In the genomic region with DNA sequence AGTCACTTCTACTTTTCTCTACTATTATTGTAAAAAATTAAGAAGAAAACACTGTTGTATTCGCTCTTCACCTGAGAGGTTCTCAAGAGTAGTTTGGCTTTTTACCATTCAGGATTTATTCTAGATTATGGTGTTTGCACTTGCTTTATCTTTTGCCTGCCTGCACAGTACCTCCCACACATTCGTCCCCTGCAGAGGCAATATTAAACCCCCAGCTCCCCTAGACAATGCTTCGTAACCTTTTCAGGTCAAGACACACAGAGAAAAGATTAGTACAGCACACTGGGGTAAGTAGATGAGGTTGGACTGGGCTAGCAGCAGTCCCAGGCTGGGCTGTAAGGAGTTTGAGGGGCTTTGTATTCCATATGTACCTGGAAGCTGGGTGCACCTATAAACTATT, we compare ENCODE assay signal across 17 cellular contexts.
DNase-seq lines count a peak whose midpoint lies in the region; ATAC-seq and TF ChIP-seq lines count a peak whose summit lies in the region.
"Had no signal": no experiment of that assay in that cellular context is flagged by ENCODE, and none has a peak within 500 bp of the region (broad histone marks: within the 10 kb centered on the region; RNA-seq: fewer than 3 reads in every experiment).

No MANE protein-coding gene starts in this region.

- no peak overlapping the region for H3K56ac ChIP-seq in mesendoderm (ENCODE audit: low read length)

- H3K36me3 ChIP-seq in CD8-positive, alpha-beta T cell (ENCODE audit: insufficient read depth, low read length), result no peaks in the 10 kb centered on the region
- H3K36me3 ChIP-seq in right lobe of liver (no peaks in the 10 kb centered on the region), mesendoderm (ENCODE audit: control insufficient read depth, insufficient read depth, low read length) (no peaks in the 10 kb centered on the region)

- no peaks in the 10 kb centered on the region for H3K9me3 ChIP-seq in CD8-positive, alpha-beta T cell (ENCODE audit: low read length)
- no peaks in the 10 kb centered on the region for H3K9me3 ChIP-seq in right lobe of liver

- H3K79me2 ChIP-seq in mesendoderm (ENCODE audit: control insufficient read depth, insufficient read depth, low read length), result peaks cover 53% of the 10 kb centered on the region

- no peak for TF ChIP-seq CTCF in CD8-positive, alpha-beta T cell (IDR thresholded peaks at IDR 0.05)
- no peak for TF ChIP-seq CTCF in neural crest cell (conservative IDR thresholded peaks at IDR 0.05)
- no peak for TF ChIP-seq CTCF in right lobe of liver (IDR thresholded peaks at IDR 0.05)

- peaks cover 26% of the 10 kb centered on the region for H3K79me1 ChIP-seq in mesendoderm (ENCODE audit: low read length)

- H2BK120ac ChIP-seq in mesendoderm (ENCODE audit: low read depth, low read length), result no peak overlapping the region

- H3K36me3 Mint-ChIP-seq in T-helper 1 cell treated with Interleukin-12 subunit alpha and Interleukin-12 subunit beta and Interleukin-4 antibody, amounts not matched to agents 30 μg/mL and 1 μg/mL, for 36 hours (ENCODE audit: low read depth), result peaks cover 9% of the 10 kb centered on the region
- H3K36me3 Mint-ChIP-seq in CD8-positive, alpha-beta T cell, result peaks cover 31% of the 10 kb centered on the region
- peaks cover 42% of the 10 kb centered on the region for H3K36me3 Mint-ChIP-seq in activated CD8-positive, alpha-beta T cell treated with anti-CD3 and anti-CD28 coated beads, Interleukin-2, amount 10 ng/mL, durations not matched to agents 7 days and 5 days (ENCODE audit: low read depth)
- H3K36me3 Mint-ChIP-seq in neural crest cell (ENCODE audit: low read depth), result no peaks in the 10 kb centered on the region

- no peak overlapping the region for H3K4me3 Mint-ChIP-seq in T-helper 1 cell treated with Interleukin-12 subunit alpha and Interleukin-12 subunit beta and Interleukin-4 antibody, amounts not matched to agents 30 μg/mL and 1 μg/mL, for 36 hours
- peak overlapping the region; percentile 23 for H3K4me3 Mint-ChIP-seq in CD8-positive, alpha-beta T cell
- H3K4me3 Mint-ChIP-seq in activated CD8-positive, alpha-beta T cell treated with anti-CD3 and anti-CD28 coated beads, Interleukin-2, amount 10 ng/mL, durations not matched to agents 7 days and 5 days, result no peak overlapping the region
- H3K4me3 Mint-ChIP-seq in neural crest cell, result peak overlapping the region; percentile 29

- no peak for ATAC-seq in CD8-positive, alpha-beta T cell
- no peak for ATAC-seq in activated CD8-positive, alpha-beta T cell treated with anti-CD3 and anti-CD28 coated beads, Interleukin-2, amount 10 ng/mL, durations not matched to agents 7 days and 5 days
- ATAC-seq in right lobe of liver, result no peak

- CTCF ChIA-PET in CD8-positive, alpha-beta T cell (lab: Charles Lee), result interaction anchor here (2.2 kb wide), 1 partner anchor 108 kb away, joined by 13 read pairs; no protein-coding TSS in a partner anchor
- CTCF ChIA-PET in activated CD8-positive, alpha-beta T cell treated with anti-CD3 and anti-CD28 coated beads, Interleukin-2, amount 10 ng/mL, durations not matched to agents 7 days and 5 days (lab: Charles Lee), result interaction anchor here (1.0 to 2.1 kb wide), 5 partner anchors 9 to 108 kb away, joined by 3 to 11 read pairs (median 4); no protein-coding TSS in a partner anchor

- H3K23ac ChIP-seq in mesendoderm (ENCODE audit: low read length), result no peak overlapping the region

- H2AK5ac ChIP-seq in mesendoderm (ENCODE audit: low read length), result no peak overlapping the region

- intact Hi-C loops in CD8-positive, alpha-beta T cell (cut with DNase I, micrococcal nuclease), result loop anchor here (2.0 to 10.0 kb wide), 6 partner anchors 37 to 335 kb away; partner anchors contain the start of genes ADSL (in 1 of the 2), GRAP2 (in 1 of the 2) and TNRC6B (in 1 of the 2)
- intact Hi-C loops in right lobe of liver (cut with DNase I), result no loop called here

- H3K18ac ChIP-seq in mesendoderm (ENCODE audit: low read length), result no peak overlapping the region

- no peak for TF ChIP-seq POLR2A in right lobe of liver (IDR thresholded peaks at IDR 0.05)

- H3K27ac ChIP-seq in CD8-positive, alpha-beta T cell (ENCODE audit: low read depth, low read length), result no peak overlapping the region
- H3K27ac ChIP-seq in right lobe of liver (no peak overlapping the region), mesendoderm (ENCODE audit: low read depth, low read length) (no peak overlapping the region)
- H3K27ac ChIP-seq: 22Rv1 had no signal

- H3K4ac ChIP-seq in mesendoderm (ENCODE audit: low read depth, low read length), result no peak overlapping the region

- H2BK5ac ChIP-seq in mesendoderm (ENCODE audit: low read length), result no peak overlapping the region

- no peaks in the 10 kb centered on the region for H3K27me3 Mint-ChIP-seq in T-helper 1 cell treated with Interleukin-12 subunit alpha and Interleukin-12 subunit beta and Interleukin-4 antibody, amounts not matched to agents 30 μg/mL and 1 μg/mL, for 36 hours (ENCODE audit: low read depth)
- H3K27me3 Mint-ChIP-seq in CD8-positive, alpha-beta T cell (ENCODE audit: low read depth), result no peaks in the 10 kb centered on the region
- no peaks in the 10 kb centered on the region for H3K27me3 Mint-ChIP-seq in activated CD8-positive, alpha-beta T cell treated with anti-CD3 and anti-CD28 coated beads, Interleukin-2, amount 10 ng/mL, durations not matched to agents 7 days and 5 days (ENCODE audit: low read depth)
- H3K27me3 Mint-ChIP-seq in neural crest cell (ENCODE audit: low read depth), result no peaks in the 10 kb centered on the region

- H3K4me3 ChIP-seq in CD8-positive, alpha-beta T cell (ENCODE audit: low read depth, low read length), result no peak overlapping the region
- H3K4me3 ChIP-seq in right lobe of liver (no peak overlapping the region), mesendoderm (ENCODE audit: low read length) (no peak overlapping the region)

- DNase-seq in T-helper 1 cell (no peak), neural crest cell (ENCODE audit: low read depth, low spot score) (no peak), right lobe of liver (no peak), mesendoderm (no peak), DMS53 treated with DMSO at 0.1 percent for 48 hours (lab: John Stamatoyannopoulos, UW; ENCODE audit: unreplicated experiment) (no peak)
- DNase-seq in CD8-positive, alpha-beta T cell, result no peak
- no peak for DNase-seq in activated CD8-positive, alpha-beta T cell treated with anti-CD3 and anti-CD28 coated beads, Interleukin-2, amount 10 ng/mL, durations not matched to agents 7 days and 5 days
- DNase-seq: amygdala; C1 segment of cervical spinal cord; DND-41; foreskin melanocyte; Karpas-422; left ventricle myocardium superior; NCI-H345; stimulated activated CD4-positive, alpha-beta T cell treated with anti-CD3 and anti-CD28 coated beads, Interleukin-2, amount 100 ng/mL, for 24 hours had no signal

- no peak overlapping the region for H3K9ac ChIP-seq in mesendoderm (ENCODE audit: low read length)

- POLR2A ChIA-PET in CD8-positive, alpha-beta T cell (lab: Charles Lee), result interaction anchor here (0.6 to 1.3 kb wide), 4 partner anchors 9 to 215 kb away, joined by 3 to 4 read pairs (median 3); no protein-coding TSS in a partner anchor
- POLR2A ChIA-PET in activated CD8-positive, alpha-beta T cell treated with anti-CD3 and anti-CD28 coated beads, Interleukin-2, amount 10 ng/mL, durations not matched to agents 7 days and 5 days (lab: Charles Lee), result interaction anchor here (1.1 to 2.2 kb wide), 4 partner anchors 14 to 63 kb away, joined by 3 to 6 read pairs (median 4); partner anchors contain the start of gene TNRC6B

- H3K9me3 Mint-ChIP-seq in T-helper 1 cell treated with Interleukin-12 subunit alpha and Interleukin-12 subunit beta and Interleukin-4 antibody, amounts not matched to agents 30 μg/mL and 1 μg/mL, for 36 hours, result no peaks in the 10 kb centered on the region
- H3K9me3 Mint-ChIP-seq in CD8-positive, alpha-beta T cell, result no peaks in the 10 kb centered on the region
- no peaks in the 10 kb centered on the region for H3K9me3 Mint-ChIP-seq in activated CD8-positive, alpha-beta T cell treated with anti-CD3 and anti-CD28 coated beads, Interleukin-2, amount 10 ng/mL, durations not matched to agents 7 days and 5 days (ENCODE audit: insufficient read depth)
- no peaks in the 10 kb centered on the region for H3K9me3 Mint-ChIP-seq in neural crest cell

- H2BK15ac ChIP-seq in mesendoderm (replicated peaks; ENCODE audit: low read depth), result no peak overlapping the region

- no peaks in the 10 kb centered on the region for H3K27me3 ChIP-seq in CD8-positive, alpha-beta T cell (ENCODE audit: insufficient read depth, low read length)
- H3K27me3 ChIP-seq in right lobe of liver (no peaks in the 10 kb centered on the region), mesendoderm (ENCODE audit: insufficient read depth, low read length, poor library complexity) (no peaks in the 10 kb centered on the region)

- H3K4me1 Mint-ChIP-seq in T-helper 1 cell treated with Interleukin-12 subunit alpha and Interleukin-12 subunit beta and Interleukin-4 antibody, amounts not matched to agents 30 μg/mL and 1 μg/mL, for 36 hours (ENCODE audit: low read depth), result peaks cover 50% of the 10 kb centered on the region
- peaks cover 88% of the 10 kb centered on the region for H3K4me1 Mint-ChIP-seq in CD8-positive, alpha-beta T cell (ENCODE audit: low read depth)
- H3K4me1 Mint-ChIP-seq in activated CD8-positive, alpha-beta T cell treated with anti-CD3 and anti-CD28 coated beads, Interleukin-2, amount 10 ng/mL, durations not matched to agents 7 days and 5 days (ENCODE audit: low read depth), result peaks cover 74% of the 10 kb centered on the region
- peaks cover 42% of the 10 kb centered on the region for H3K4me1 Mint-ChIP-seq in neural crest cell

- no peak overlapping the region for H4K5ac ChIP-seq in mesendoderm (ENCODE audit: low read length)

- no peak overlapping the region for H3K4me2 ChIP-seq in mesendoderm (ENCODE audit: low read length)

- peak overlapping the region; percentile 51 for H3K27ac Mint-ChIP-seq in T-helper 1 cell treated with Interleukin-12 subunit alpha and Interleukin-12 subunit beta and Interleukin-4 antibody, amounts not matched to agents 30 μg/mL and 1 μg/mL, for 36 hours
- H3K27ac Mint-ChIP-seq in CD8-positive, alpha-beta T cell, result peak overlapping the region; percentile 93
- peak overlapping the region; percentile 66 for H3K27ac Mint-ChIP-seq in activated CD8-positive, alpha-beta T cell treated with anti-CD3 and anti-CD28 coated beads, Interleukin-2, amount 10 ng/mL, durations not matched to agents 7 days and 5 days
- H3K27ac Mint-ChIP-seq in neural crest cell (ENCODE audit: unreplicated experiment), result no peak overlapping the region

- peaks cover 74% of the 10 kb centered on the region for H3K4me1 ChIP-seq in CD8-positive, alpha-beta T cell (ENCODE audit: insufficient read depth, low read length)
- H3K4me1 ChIP-seq in right lobe of liver (peaks cover 0 to 8% (median 0%) of the 10 kb centered on the region in 4 donors), mesendoderm (ENCODE audit: control insufficient read depth, low read depth, low read length) (no peaks in the 10 kb centered on the region)

- WGBS in right lobe of liver (ENCODE audit: insufficient coverage, low coverage, low lambda C conversion rate, missing lambda C conversion rate), result 83% methylated on average over 3 of the region's 3 CpGs
- WGBS in mesendoderm (ENCODE audit: extremely low coverage, insufficient coverage, low lambda C conversion rate), result no CpG with 5 or more reads among the region's 3 CpGs

- no peak overlapping the region for H4K8ac ChIP-seq in mesendoderm (ENCODE audit: low read depth, low read length)

Comparison
In these comparisons a context has a peak if more than half of its experiments do, and no peak if none do; other contexts are left out.
1. H3K4me3 Mint-ChIP-seq: peak in CD8-positive, alpha-beta T cell (single experiment) and neural crest cell (single experiment); none in T-helper 1 cell treated with Interleukin-12 subunit alpha and Interleukin-12 subunit beta and Interleukin-4 antibody, amounts not matched to agents 30 μg/mL and 1 μg/mL, for 36 hours (single experiment) and activated CD8-positive, alpha-beta T cell treated with anti-CD3 and anti-CD28 coated beads, Interleukin-2, amount 10 ng/mL, durations not matched to agents 7 days and 5 days (single experiment).
2. intact Hi-C loops: an anchor here in CD8-positive, alpha-beta T cell (2.0 to 10.0 kb wide); none called in right lobe of liver.